Comparison of ENCODE assay signal across 8 cellular contexts in genomic region chr2:238256594-238257104, GRCh38. TPM values are rescaled to one million over a fixed set of nuclear protein-coding genes. Genes with fewer than 3 reads are reported as not detected.
DNase-seq lines count a peak whose midpoint lies in the region; ATAC-seq and TF ChIP-seq lines count a peak whose summit lies in the region.

No MANE protein-coding gene starts in this region.

- DNase-seq in COLO829 (ENCODE audit: low spot score) (peak; percentile 86), NCI-H526 (lab: John Stamatoyannopoulos, UW) (peak; percentile 88 to 98), choroid plexus epithelial cell (ENCODE audit: low read depth) (peak; percentile 84), lower lobe of right lung (peak; percentile 92), dedifferentiated amniotic fluid mesenchymal stem cell (ENCODE audit: extremely low spot score) (no peak)
- peak; percentile 54 to 56 for DNase-seq in activated CD4-positive, alpha-beta T cell treated with anti-CD3 and anti-CD28 coated beads for 24 hours (ENCODE audit: low read depth in 2 of 2)
- peak; percentile 24 to 45 for DNase-seq in stimulated activated CD8-positive, alpha-beta memory T cell treated with anti-CD3 and anti-CD28 coated beads, Interleukin-4, amount 100 ng/mL, for 4 hours (ENCODE audit: low read depth in 2 of 2, low spot score in 1 of 2)

- peaks cover 95% of the 10 kb centered on the region for H3K36me3 ChIP-seq in lower lobe of right lung

- no peak overlapping the region for H3K4me3 ChIP-seq in choroid plexus epithelial cell (ENCODE audit: low read depth, low read length)
- no peak overlapping the region for H3K4me3 ChIP-seq in lower lobe of right lung

- H3K27me3 ChIP-seq in lower lobe of right lung (ENCODE audit: low read depth), result no peaks in the 10 kb centered on the region

- peaks cover 11% of the 10 kb centered on the region for H3K4me1 ChIP-seq in lower lobe of right lung

- TF ChIP-seq CTCF in choroid plexus epithelial cell (conservative IDR thresholded peaks at IDR 0.05; ENCODE audit: low read depth, low read length) (peak; percentile 79), lower lobe of right lung (IDR thresholded peaks at IDR 0.05) (peak; percentile 83)

- H3K9me3 ChIP-seq in lower lobe of right lung, result no peaks in the 10 kb centered on the region

- ATAC-seq in HG03108 (IDR thresholded peaks at IDR 0.05; ENCODE audit: unreplicated experiment), result peak; percentile 52
- ATAC-seq in lower lobe of right lung, result peak; percentile 88 to 93

- intact Hi-C loops in lower lobe of right lung (cut with DNase I), result no loop called here

- no peak overlapping the region for H3K27ac ChIP-seq in lower lobe of right lung

RNA-seq across cellular contexts. Expression of gene HES6, which starts 16.8 kb away (rescaled TPM):
- 6.1 TPM for total RNA-seq in lower lobe of right lung

RNA-seq across cellular contexts. Expression of gene PER2, which starts 31.8 kb away (rescaled TPM):
- 24.9 TPM for total RNA-seq in lower lobe of right lung

RNA-seq across cellular contexts. Expression of gene ILKAP, which starts 53.2 kb away (rescaled TPM):
- 43.4 TPM for total RNA-seq in lower lobe of right lung
